ENCODE assay signal across 11 cellular contexts in genomic region chr4:121668368-121669162, GRCh38. TPM values are rescaled to one million over a fixed set of nuclear protein-coding genes. Genes with fewer than 3 reads are reported as not detected.
DNase-seq lines count a peak whose midpoint lies in the region; ATAC-seq and TF ChIP-seq lines count a peak whose summit lies in the region.
"Had no signal": no experiment of that assay in that cellular context is flagged by ENCODE, and none has a peak within 500 bp of the region (broad histone marks: within the 10 kb centered on the region; RNA-seq: fewer than 3 reads in every experiment).

No MANE protein-coding gene starts in this region.

- in situ Hi-C loops in SK-MEL-5 (cut with HindIII; ENCODE audit: low pct_unique_long_range_greater_than_20kb, low sequenced_read_pairs) = no loop called here

- ATAC-seq in activated CD8-positive, alpha-beta memory T cell treated with anti-CD3 and anti-CD28 coated beads, Interleukin-2, amount 10 ng/mL, durations not matched to agents 7 days and 5 days = no peak
- ATAC-seq in right lobe of liver (no peak), GM18873 (IDR thresholded peaks at IDR 0.05; ENCODE audit: low FRiP score, unreplicated experiment) (no peak)

- H3K27ac ChIP-seq in right lobe of liver = no peak overlapping the region

- no peaks in the 10 kb centered on the region for H3K4me1 Mint-ChIP-seq in activated CD8-positive, alpha-beta memory T cell treated with anti-CD3 and anti-CD28 coated beads, Interleukin-2, amount 10 ng/mL, durations not matched to agents 7 days and 5 days

- no peaks in the 10 kb centered on the region for H3K27me3 Mint-ChIP-seq in activated CD8-positive, alpha-beta memory T cell treated with anti-CD3 and anti-CD28 coated beads, Interleukin-2, amount 10 ng/mL, durations not matched to agents 7 days and 5 days

- no peak overlapping the region for H3K27ac Mint-ChIP-seq in activated CD8-positive, alpha-beta memory T cell treated with anti-CD3 and anti-CD28 coated beads, Interleukin-2, amount 10 ng/mL, durations not matched to agents 7 days and 5 days

- no peaks in the 10 kb centered on the region for H3K9me3 Mint-ChIP-seq in activated CD8-positive, alpha-beta memory T cell treated with anti-CD3 and anti-CD28 coated beads, Interleukin-2, amount 10 ng/mL, durations not matched to agents 7 days and 5 days (ENCODE audit: low read depth)

- H3K9ac ChIP-seq in skeletal muscle satellite cell (ENCODE audit: low read depth, low read length) = peak overlapping the region; percentile 50

- peak overlapping the region; percentile 21 for H3K4me3 ChIP-seq in skeletal muscle satellite cell (ENCODE audit: low read length)
- no peak overlapping the region for H3K4me3 ChIP-seq in right lobe of liver

- H3K4me1 ChIP-seq in skeletal muscle satellite cell (ENCODE audit: control insufficient read depth, insufficient read depth, low read length) = peaks cover 41% of the 10 kb centered on the region
- H3K4me1 ChIP-seq in right lobe of liver = no peaks in the 10 kb centered on the region

- TF ChIP-seq POLR2A in right lobe of liver (IDR thresholded peaks at IDR 0.05) = no peak

- DNase-seq in GM04503 (ENCODE audit: low read depth) (peak; percentile 98), SK-MEL-5 (ENCODE audit: low read depth, low spot score) (peak; percentile 97), fibroblast of the conjunctiva (ENCODE audit: low read depth) (peak; percentile 96), KG1 (lab: John Stamatoyannopoulos, UW) (no peak), right lobe of liver (no peak)
- DNase-seq in activated CD8-positive, alpha-beta memory T cell treated with anti-CD3 and anti-CD28 coated beads, Interleukin-2, amount 10 ng/mL, durations not matched to agents 7 days and 5 days = no peak
- DNase-seq: activated naive CD4-positive, alpha-beta T cell; NCI-H2107; occipital lobe had no signal

- intact Hi-C loops in right lobe of liver (cut with DNase I) = no loop called here

- H3K36me3 ChIP-seq in skeletal muscle satellite cell (ENCODE audit: insufficient read depth, low read length) (peaks cover 79% of the 10 kb centered on the region), right lobe of liver (peaks cover 0 to 61% (median 25%) of the 10 kb centered on the region in 4 donors)

- no peak for TF ChIP-seq CTCF in right lobe of liver (IDR thresholded peaks at IDR 0.05)

- WGBS in right lobe of liver (ENCODE audit: insufficient coverage, low coverage, low lambda C conversion rate, missing lambda C conversion rate) = 96% methylated on average over 4 of the region's 4 CpGs

- no peaks in the 10 kb centered on the region for H3K9me3 ChIP-seq in skeletal muscle satellite cell (replicated peaks; ENCODE audit: low read length)
- H3K9me3 ChIP-seq in right lobe of liver = no peaks in the 10 kb centered on the region

- peak overlapping the region; percentile 68 for H3K4me2 ChIP-seq in skeletal muscle satellite cell (ENCODE audit: low read length)

- CTCF ChIA-PET in activated CD8-positive, alpha-beta memory T cell treated with anti-CD3 and anti-CD28 coated beads, Interleukin-2, amount 10 ng/mL, durations not matched to agents 7 days and 5 days (lab: Charles Lee) = interaction anchor here (1.2 kb wide), 1 partner anchor 206 kb away, joined by 4 read pairs; no protein-coding TSS in a partner anchor

- H3K36me3 Mint-ChIP-seq in activated CD8-positive, alpha-beta memory T cell treated with anti-CD3 and anti-CD28 coated beads, Interleukin-2, amount 10 ng/mL, durations not matched to agents 7 days and 5 days = peaks cover 44% of the 10 kb centered on the region

- H3K4me3 Mint-ChIP-seq in activated CD8-positive, alpha-beta memory T cell treated with anti-CD3 and anti-CD28 coated beads, Interleukin-2, amount 10 ng/mL, durations not matched to agents 7 days and 5 days = no peak overlapping the region

- H3K27me3 ChIP-seq in skeletal muscle satellite cell (ENCODE audit: control insufficient read depth, insufficient read depth, low read length) (no peaks in the 10 kb centered on the region), right lobe of liver (no peaks in the 10 kb centered on the region)

RNA-seq across cellular contexts. Expression of gene ANXA5, which starts 28.2 kb away (rescaled TPM):
- total RNA-seq in SK-MEL-5 (2014; rRNA removed; shearing (Covaris generic)) = 1,224 and 1,287 TPM in 2 replicates
- 932 and 1,082 TPM in 2 replicates for polyA plus RNA-seq in SK-MEL-5 (2015; cell fraction: cytosol; rRNA removed)
- polyA plus RNA-seq in SK-MEL-5 (2015; cell fraction: nucleus; rRNA removed) = 799 and 1,073 TPM in 2 replicates
- 1,097 and 1,175 TPM in 2 replicates for total RNA-seq in skeletal muscle satellite cell (2012; rRNA removed)
- total RNA-seq in activated CD8-positive, alpha-beta memory T cell treated with anti-CD3 and anti-CD28 coated beads, Interleukin-2, amount 10 ng/mL, durations not matched to agents 7 days and 5 days = 100 to 1,000 TPM; 142 to 152 TPM
- 100 to 1,000 TPM in 3 of 6 experiments, 10 to 100 TPM in 3; 52.2 to 216 (median 97.8) TPM for total RNA-seq in right lobe of liver

Comparison
In these comparisons a context has a peak if more than half of its experiments do, and no peak if none do; other contexts are left out.
1. DNase-seq: peak in GM04503 (single experiment), SK-MEL-5 (single experiment) and fibroblast of the conjunctiva (single experiment); none in KG1 (single experiment), activated CD8-positive, alpha-beta memory T cell treated with anti-CD3 and anti-CD28 coated beads, Interleukin-2, amount 10 ng/mL, durations not matched to agents 7 days and 5 days (single experiment) and right lobe of liver (0 of 3).